Comparison of ENCODE assay signal across 2 cellular contexts in genomic region chr4:168585168-168586091, GRCh38.
A peak's percentile ranks its signal among the peaks of the same experiment; 100 is the strongest.
TF ChIP-seq lines count a peak whose summit lies in the region.

No MANE protein-coding gene starts in this region.

TF ChIP-seq in IMR-90, 13 proteins besides CTCF, POLR2A, EP300 and RAD21:
- peak; percentile 86 for TF ChIP-seq SMC3 (IDR thresholded peaks at IDR 0.05; ENCODE audit: low read depth, low read length)
- no peak for TF ChIP-seq CHD1 (IDR thresholded peaks at IDR 0.05; ENCODE audit: low read depth, low read length)

TF ChIP-seq in H1, 55 proteins besides CTCF, POLR2A, EP300 and RAD21:
- TF ChIP-seq CEBPB (IDR thresholded peaks at IDR 0.05; ENCODE audit: low read depth, low read length): no peak
- TF ChIP-seq, protein P1, sequence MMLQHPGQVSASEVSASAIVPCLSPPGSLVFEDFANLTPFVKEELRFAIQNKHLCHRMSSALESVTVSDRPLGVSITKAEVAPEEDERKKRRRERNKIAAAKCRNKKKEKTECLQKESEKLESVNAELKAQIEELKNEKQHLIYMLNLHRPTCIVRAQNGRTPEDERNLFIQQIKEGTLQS (IDR thresholded peaks at IDR 0.05; ENCODE audit: insufficient read depth, low read depth, low read length): no peak
- no peak for TF ChIP-seq BCL11A (IDR thresholded peaks at IDR 0.05; ENCODE audit: low read depth in 2 of 2, low read length in 2 of 2)
- no peak for TF ChIP-seq RXRA (IDR thresholded peaks at IDR 0.05; ENCODE audit: insufficient read depth, low read depth, low read length)
- TF ChIP-seq MAX (IDR thresholded peaks at IDR 0.05): no peak
- no peak for TF ChIP-seq SUZ12 (IDR thresholded peaks at IDR 0.05; ENCODE audit: low read length)
- TF ChIP-seq GABPA (IDR thresholded peaks at IDR 0.05; ENCODE audit: borderline replicate concordance, insufficient read depth, low read length): no peak
- no peak for TF ChIP-seq USF2 (IDR thresholded peaks at IDR 0.05; ENCODE audit: low read length)
- no peak for TF ChIP-seq HDAC6 (IDR thresholded peaks at IDR 0.05; ENCODE audit: low read depth, low read length)
